Comparison of ENCODE assay signal across 16 cellular contexts in the genomic region with DNA sequence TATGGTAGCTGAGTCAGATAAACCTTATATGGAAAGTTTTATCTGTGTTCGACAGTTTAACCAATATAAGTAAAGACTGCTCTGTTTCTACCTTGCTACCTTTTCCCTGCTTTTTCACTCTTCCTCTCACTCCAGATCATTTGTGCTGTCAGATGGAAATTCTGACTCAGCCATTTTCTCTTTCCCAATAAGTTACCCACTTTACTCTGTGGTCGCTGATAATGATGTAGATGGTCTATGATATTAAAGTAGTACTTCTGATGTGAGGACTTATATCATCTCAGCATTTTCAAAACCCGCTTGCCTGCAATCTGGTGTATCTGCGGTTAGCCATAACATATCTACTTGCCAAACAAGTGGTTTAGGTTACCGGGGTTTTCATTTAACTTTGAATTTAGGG. TPM values are rescaled to one million over a fixed set of nuclear protein-coding genes. Genes with fewer than 3 reads are reported as not detected.
"Had no signal": no experiment of that assay in that cellular context is flagged by ENCODE, and none has a peak within 500 bp of the region (broad histone marks: within the 10 kb centered on the region; RNA-seq: fewer than 3 reads in every experiment).

No MANE protein-coding gene starts in this region.

- ATAC-seq: activated CD8-positive, alpha-beta T cell treated with anti-CD3 and anti-CD28 coated beads, Interleukin-2, amount 10 ng/mL, durations not matched to agents 7 days and 5 days had no signal

- DNase-seq: activated CD8-positive, alpha-beta memory T cell treated with anti-CD3 and anti-CD28 coated beads, Interleukin-2, amount 50 U/mL, for 48 hours; activated CD8-positive, alpha-beta T cell treated with anti-CD3 and anti-CD28 coated beads, Interleukin-2, amount 10 ng/mL, durations not matched to agents 7 days and 5 days; activated naive CD4-positive, alpha-beta T cell treated with anti-CD3 and anti-CD28 coated beads for 36 hours; central memory CD4-positive, alpha-beta T cell; cortex of kidney; effector CD8-positive, alpha-beta T cell; hypothalamus; mammary epithelial cell; occipital lobe; right lobe of liver; stimulated activated CD8-positive, alpha-beta memory T cell treated with anti-CD3 and anti-CD28 coated beads, Interleukin-4, amount 100 ng/mL, for 48 hours; T-helper 9 cell; testis had no signal

- H3K9me3 Mint-ChIP-seq: nephron; stimulated activated naive CD8-positive, alpha-beta T cell treated with anti-CD3 and anti-CD28 coated beads, Interleukin-15, Interleukin-2, amounts not matched to agents 100 ng/mL and 50 ng/mL, for 24 hours had no signal

- H3K4me3 Mint-ChIP-seq: activated CD8-positive, alpha-beta T cell treated with anti-CD3 and anti-CD28 coated beads, Interleukin-2, amount 10 ng/mL, durations not matched to agents 7 days and 5 days; activated naive CD4-positive, alpha-beta T cell treated with anti-CD3 and anti-CD28 coated beads for 36 hours; nephron; stimulated activated naive CD8-positive, alpha-beta T cell treated with anti-CD3 and anti-CD28 coated beads, Interleukin-15, Interleukin-2, amounts not matched to agents 100 ng/mL and 50 ng/mL, for 24 hours had no signal

- H3K27me3 Mint-ChIP-seq: stimulated activated naive CD8-positive, alpha-beta T cell treated with anti-CD3 and anti-CD28 coated beads, Interleukin-15, Interleukin-2, amounts not matched to agents 100 ng/mL and 50 ng/mL, for 24 hours had no signal

- FAIRE-seq: urothelium cell line had no signal

- H3K27ac Mint-ChIP-seq: activated CD8-positive, alpha-beta T cell treated with anti-CD3 and anti-CD28 coated beads, Interleukin-2, amount 10 ng/mL, durations not matched to agents 7 days and 5 days; activated naive CD4-positive, alpha-beta T cell treated with anti-CD3 and anti-CD28 coated beads for 36 hours; nephron; stimulated activated naive CD8-positive, alpha-beta T cell treated with anti-CD3 and anti-CD28 coated beads, Interleukin-15, Interleukin-2, amounts not matched to agents 100 ng/mL and 50 ng/mL, for 24 hours had no signal

RNA-seq across cellular contexts. Expression of a gene that starts 15.0 kb away (rescaled TPM):
- total RNA-seq: activated CD8-positive, alpha-beta T cell treated with anti-CD3 and anti-CD28 coated beads, Interleukin-2, amount 10 ng/mL, durations not matched to agents 7 days and 5 days; activated naive CD4-positive, alpha-beta T cell treated with anti-CD3 and anti-CD28 coated beads for 36 hours had no signal
